ENCODE assay signal across 11 cellular contexts in genomic region chr4:155973639-155974475, GRCh38. TPM values are rescaled to one million over a fixed set of nuclear protein-coding genes. Genes with fewer than 3 reads are reported as not detected.
DNase-seq lines count a peak whose midpoint lies in the region; ATAC-seq and TF ChIP-seq lines count a peak whose summit lies in the region.
"Had no signal": no experiment of that assay in that cellular context is flagged by ENCODE, and none has a peak within 500 bp of the region (broad histone marks: within the 10 kb centered on the region; RNA-seq: fewer than 3 reads in every experiment).

No MANE protein-coding gene starts in this region.

- H3K27me3 Mint-ChIP-seq in GM23338 (ENCODE audit: insufficient read depth, low read depth, poor library complexity): peaks cover 3% of the 10 kb centered on the region
- H3K27me3 Mint-ChIP-seq in T-cell: peaks cover 5 to 12% of the 10 kb centered on the region in 2 donors

- H3K4me3 ChIP-seq in GM23338: no peak overlapping the region

- POLR2A ChIA-PET in T-cell (lab: Charles Lee): interaction anchor here in 1 of 2 donors (0.7 kb wide), 1 partner anchor 15 kb away, joined by 3 read pairs; no protein-coding TSS in a partner anchor

- no peak overlapping the region for H3K4me2 ChIP-seq in GM23338

- CTCF ChIA-PET in T-cell (lab: Charles Lee): interaction anchor here in 1 of 2 donors (0.6 kb wide), 1 partner anchor 20 kb away, joined by 3 read pairs; the partner anchor contains the start of gene CTSO

- H3K36me3 Mint-ChIP-seq in GM23338 (ENCODE audit: low read depth) (peaks cover 9% of the 10 kb centered on the region), T-cell (no peaks in the 10 kb centered on the region)

- H3K27ac Mint-ChIP-seq in GM23338 (no peak overlapping the region; the same call in 1 of the 2 replicates), T-cell (no peak overlapping the region)

- TF ChIP-seq CTCF in GM23338 (conservative IDR thresholded peaks at IDR 0.05; ENCODE audit: low read depth in 2 of 2): no peak

- H3K36me3 ChIP-seq in GM23338 (ENCODE audit: insufficient read depth): no peaks in the 10 kb centered on the region

- no peak overlapping the region for H2AFZ ChIP-seq in GM23338

- peaks cover 5% of the 10 kb centered on the region for H3K9me3 Mint-ChIP-seq in GM23338
- H3K9me3 Mint-ChIP-seq in T-cell: peaks cover 0 to 4% (median under 1%) of the 10 kb centered on the region in 3 donors

- H4K20me1 ChIP-seq in GM23338 (replicated peaks; ENCODE audit: insufficient read depth): no peaks in the 10 kb centered on the region

- H3K4me1 Mint-ChIP-seq in GM23338: peaks cover 12% of the 10 kb centered on the region; the same call in 2 of the 3 replicates
- H3K4me1 Mint-ChIP-seq in T-cell: no peaks in the 10 kb centered on the region

- H3K4me3 Mint-ChIP-seq in GM23338 (no peak overlapping the region), T-cell (no peak overlapping the region)

- peaks cover 4% of the 10 kb centered on the region; the same call in 1 of the 2 replicates for H3K9me2 ChIP-seq in GM23338 (ENCODE audit: insufficient read depth)

- DNase-seq in GM23338 (ENCODE audit: low spot score) (peak; percentile 60), foreskin melanocyte (peak; percentile 23), OCI-M1 (lab: John Stamatoyannopoulos, UW) (no peak), T-cell (no peak), Right ventricle myocardium inferior (ENCODE audit: missing footprints) (no peak)
- no peak for DNase-seq in activated naive CD4-positive, alpha-beta T cell treated with anti-CD3 and anti-CD28 coated beads, Interleukin-2, amount 50 U/mL, for 16 hours
- DNase-seq: DMS 273 treated with DMSO at 0.1 percent for 48 hours; effector CD4-positive, alpha-beta T cell; stimulated activated CD4-positive, alpha-beta T cell treated with anti-CD3 and anti-CD28 coated beads, Interleukin-4, amount 100 ng/mL, for 4 hours had no signal

- H3K27me3 ChIP-seq in GM23338 (ENCODE audit: insufficient read depth): no peaks in the 10 kb centered on the region

- H3K79me2 ChIP-seq in GM23338 (replicated peaks; ENCODE audit: insufficient read depth): no peaks in the 10 kb centered on the region

- ATAC-seq in GM18517 (IDR thresholded peaks at IDR 0.05; ENCODE audit: unreplicated experiment) (peak; percentile 30), GM23338 (no peak), HG03520 (IDR thresholded peaks at IDR 0.05; ENCODE audit: unreplicated experiment) (peak; percentile 19), T-cell (replicated peaks in 1 of 4) (no peak), Right ventricle myocardium inferior (no peak)

- intact Hi-C loops in Right ventricle myocardium inferior (cut with DNase I): no loop called here

- peaks cover 13% of the 10 kb centered on the region; the same call in 1 of the 2 replicates for H3K4me1 ChIP-seq in GM23338 (ENCODE audit: insufficient read depth)

- no peaks in the 10 kb centered on the region for H3F3A ChIP-seq in GM23338 (replicated peaks; ENCODE audit: low read depth)

- H3K27ac ChIP-seq in GM23338 (ENCODE audit: low read depth): no peak overlapping the region

TF ChIP-seq in GM23338, 12 proteins besides CTCF, POLR2A, EP300 and RAD21:
- TF ChIP-seq JUNB (IDR thresholded peaks at IDR 0.05; ENCODE audit: unreplicated experiment) (no peak), ETS1 (IDR thresholded peaks at IDR 0.05) (no peak), ZNF462 (CRISPR knock-in tag; IDR thresholded peaks at IDR 0.05) (no peak), ZNF331 (CRISPR knock-in tag; IDR thresholded peaks at IDR 0.05; ENCODE audit: low read depth) (no peak), ZNF114 (CRISPR knock-in tag; IDR thresholded peaks at IDR 0.05) (no peak), EZH2phosphoT487 (IDR thresholded peaks at IDR 0.05; ENCODE audit: unreplicated experiment) (no peak), POLR2AphosphoS5 (IDR thresholded peaks at IDR 0.05; ENCODE audit: low read depth) (no peak)

RNA-seq across cellular contexts. Expression of gene CTSO, which starts 20.2 kb away (rescaled TPM):
- total RNA-seq in GM23338 (2014; rRNA removed; shearing (Covaris generic)): 0.78 and 0.83 TPM in 2 replicates
- 0.44 and 0.73 TPM in 2 replicates for polyA plus RNA-seq in GM23338 (2016; fragmentation: Nextera tagmentation; extraction: Ambion mirVana)
- total RNA-seq in T-cell: 10 to 100 TPM; 10.4 to 14.1 (median 10.5) TPM
- total RNA-seq in Right ventricle myocardium inferior: 7.4 TPM

Comparison
In these comparisons a context has a peak if more than half of its experiments do, and no peak if none do; other contexts are left out.
1. ATAC-seq: peak in GM18517 (single experiment) and HG03520 (single experiment); none in GM23338 (single experiment), T-cell (0 of 4) and Right ventricle myocardium inferior (single experiment).
2. DNase-seq: peak in GM23338 (single experiment) and foreskin melanocyte (single experiment); none in OCI-M1 (single experiment), activated naive CD4-positive, alpha-beta T cell treated with anti-CD3 and anti-CD28 coated beads, Interleukin-2, amount 50 U/mL, for 16 hours (single experiment), T-cell (0 of 34) and Right ventricle myocardium inferior (single experiment).